In genomic region chr15:35728176-35728938, GRCh38 we compare ENCODE assay signal across 17 cellular contexts.
DNase-seq lines count a peak whose midpoint lies in the region; TF ChIP-seq lines count a peak whose summit lies in the region.
"Had no signal": no experiment of that assay in that cellular context is flagged by ENCODE, and none has a peak within 500 bp of the region (broad histone marks: within the 10 kb centered on the region; RNA-seq: fewer than 3 reads in every experiment).

No MANE protein-coding gene starts in this region.

- no peak overlapping the region for H2BK5ac ChIP-seq in neuronal stem cell (ENCODE audit: low read length)

- H3K27ac ChIP-seq in fibroblast of lung (ENCODE audit: insufficient read depth, low read length) = no peak overlapping the region
- H3K27ac ChIP-seq in neuronal stem cell (replicated peaks; ENCODE audit: low read length) = no peak overlapping the region
- H3K27ac ChIP-seq in WERI-Rb-1 = no peak overlapping the region
- H3K27ac ChIP-seq: BLaER1 treated with 17β-estradiol and CSF1 and Interleukin-3, amounts not matched to agents 10 nM and 100 nM; thyroid gland had no signal

- no peak overlapping the region for H3K14ac ChIP-seq in neuronal stem cell (ENCODE audit: low read length)

- H3K27me3 ChIP-seq in fibroblast of lung (ENCODE audit: control insufficient read depth, insufficient read depth, low read length) = no peaks in the 10 kb centered on the region
- H3K27me3 ChIP-seq in neuronal stem cell (ENCODE audit: control insufficient read depth in 3 of 3, insufficient read depth in 3 of 3, low read depth in 1 of 3, low read length in 3 of 3) = no peaks in the 10 kb centered on the region
- H3K27me3 ChIP-seq in WERI-Rb-1 (ENCODE audit: insufficient read depth, low read depth, severe bottlenecking) = no peaks in the 10 kb centered on the region
- H3K27me3 ChIP-seq: BLaER1 treated with 17β-estradiol and CSF1 and Interleukin-3, amounts not matched to agents 10 nM and 100 nM; thyroid gland had no signal

- no peaks in the 10 kb centered on the region for H3K4me1 Mint-ChIP-seq in activated naive CD8-positive, alpha-beta T cell treated with anti-CD3 and anti-CD28 coated beads for 36 hours
- H3K4me1 Mint-ChIP-seq: activated naive CD8-positive, alpha-beta T cell treated with anti-CD3 and anti-CD28 coated beads, Interleukin-2, amount 10 ng/mL, durations not matched to agents 7 days and 5 days; immature natural killer cell had no signal

- H3K36me3 ChIP-seq in fibroblast of lung (ENCODE audit: control insufficient read depth, insufficient read depth, low read length) (no peaks in the 10 kb centered on the region), neuronal stem cell (replicated peaks in 1 of 2; ENCODE audit: control insufficient read depth in 2 of 2, insufficient read depth in 2 of 2, low read length in 2 of 2) (no peaks in the 10 kb centered on the region), WERI-Rb-1 (no peaks in the 10 kb centered on the region)
- H3K36me3 ChIP-seq: BLaER1 treated with 17β-estradiol and CSF1 and Interleukin-3, amounts not matched to agents 10 nM and 100 nM; thyroid gland had no signal

- no peaks in the 10 kb centered on the region for H3K27me3 Mint-ChIP-seq in activated naive CD8-positive, alpha-beta T cell treated with anti-CD3 and anti-CD28 coated beads for 36 hours
- H3K27me3 Mint-ChIP-seq: activated naive CD8-positive, alpha-beta T cell treated with anti-CD3 and anti-CD28 coated beads, Interleukin-2, amount 10 ng/mL, durations not matched to agents 7 days and 5 days had no signal

- H3K4me1 ChIP-seq in fibroblast of lung (ENCODE audit: control insufficient read depth, extremely low read depth, insufficient read depth, low read length) (no peaks in the 10 kb centered on the region), neuronal stem cell (ENCODE audit: control insufficient read depth in 2 of 2, insufficient read depth in 1 of 2, low read depth in 1 of 2, low read length in 2 of 2) (no peaks in the 10 kb centered on the region)
- H3K4me1 ChIP-seq: BLaER1 treated with 17β-estradiol and CSF1 and Interleukin-3, amounts not matched to agents 10 nM and 100 nM; thyroid gland had no signal

- WGBS in neuronal stem cell (ENCODE audit: extremely low coverage in 2 of 2, insufficient read length in 2 of 2, insufficient replicate concordance in 1 of 2), 2 donors = no CpG with 5 or more reads among the region's 2 CpGs

- no peaks in the 10 kb centered on the region for H3K79me2 ChIP-seq in fibroblast of lung (ENCODE audit: control insufficient read depth, insufficient read depth, low read length)

- H2AFZ ChIP-seq in fibroblast of lung (ENCODE audit: low read length) (no peak overlapping the region), neuronal stem cell (ENCODE audit: low read length) (peak overlapping the region; percentile 56)

- H3K4ac ChIP-seq in neuronal stem cell (ENCODE audit: low read length) = no peak overlapping the region

- H3K4me3 ChIP-seq in fibroblast of lung (replicated peaks in 1 of 4; ENCODE audit: control extremely low read depth in 1 of 4, insufficient read depth in 1 of 4, low read depth in 3 of 4, low read length in 4 of 4) (no peak overlapping the region), neuronal stem cell (ENCODE audit: low read length in 2 of 2) (no peak overlapping the region), WERI-Rb-1 (ENCODE audit: low read depth, low read length) (no peak overlapping the region)
- H3K4me3 ChIP-seq: BLaER1 treated with 17β-estradiol and CSF1 and Interleukin-3, amounts not matched to agents 10 nM and 100 nM; thyroid gland had no signal

- no peak overlapping the region for H3K27ac Mint-ChIP-seq in activated naive CD8-positive, alpha-beta T cell treated with anti-CD3 and anti-CD28 coated beads for 36 hours
- H3K27ac Mint-ChIP-seq: activated naive CD8-positive, alpha-beta T cell treated with anti-CD3 and anti-CD28 coated beads, Interleukin-2, amount 10 ng/mL, durations not matched to agents 7 days and 5 days; effector memory CD8-positive, alpha-beta T cell; HFFc6; immature natural killer cell had no signal

- H2BK15ac ChIP-seq in neuronal stem cell (ENCODE audit: low read length) = no peak overlapping the region

- DNase-seq in DMS79 treated with DMSO at 0.1 percent for 48 hours (lab: John Stamatoyannopoulos, UW) (peak; percentile 15), NCI-H345 (lab: John Stamatoyannopoulos, UW) (peak; percentile 56), fibroblast of lung (ENCODE audit: low read depth in 2 of 2) (peak; percentile 13 to 40), neuronal stem cell (ENCODE audit: low spot score) (no peak), GM03348 (ENCODE audit: low spot score) (no peak), WERI-Rb-1 (no peak)
- no peak for DNase-seq in activated naive CD8-positive, alpha-beta T cell treated with anti-CD3 and anti-CD28 coated beads for 36 hours
- DNase-seq: activated CD4-positive, CD25-positive, alpha-beta regulatory T cell treated with anti-CD3 and anti-CD28 coated beads, Interleukin-2, amount 50 U/mL, for 72 hours; activated CD8-positive, alpha-beta memory T cell treated with anti-CD3 and anti-CD28 coated beads, Interleukin-2, amount 50 U/mL, for 4 hours; activated naive CD8-positive, alpha-beta T cell treated with anti-CD3 and anti-CD28 coated beads, Interleukin-2, amount 10 ng/mL, durations not matched to agents 7 days and 5 days; central memory CD4-positive, alpha-beta T cell; effector memory CD8-positive, alpha-beta T cell; HFFc6; immature natural killer cell; stimulated activated CD4-positive, alpha-beta T cell treated with anti-CD3 and anti-CD28 coated beads, Interleukin-1b, Interleukin-23, amount 100 ng/mL, for 48 hours; thyroid gland had no signal

- no peak overlapping the region for H3K9ac ChIP-seq in fibroblast of lung (ENCODE audit: insufficient read depth, low read length)
- no peak overlapping the region for H3K9ac ChIP-seq in neuronal stem cell (ENCODE audit: low read depth, low read length, poor library complexity)
- H3K9ac ChIP-seq: BLaER1 treated with 17β-estradiol and CSF1 and Interleukin-3, amounts not matched to agents 10 nM and 100 nM had no signal

- no peaks in the 10 kb centered on the region for H3K79me1 ChIP-seq in neuronal stem cell (ENCODE audit: low read depth, low read length)

- no peak overlapping the region for H4K8ac ChIP-seq in neuronal stem cell (ENCODE audit: low read depth, low read length)

- no peak overlapping the region for H3K23ac ChIP-seq in neuronal stem cell (ENCODE audit: low read depth, low read length, poor library complexity)

- H3K9me3 ChIP-seq in fibroblast of lung (ENCODE audit: control insufficient read depth, insufficient read depth, low read depth, low read length) (no peaks in the 10 kb centered on the region), neuronal stem cell (replicated peaks in 1 of 2; ENCODE audit: control insufficient read depth in 2 of 2, insufficient read depth in 1 of 2, low read depth in 1 of 2, low read length in 2 of 2) (no peaks in the 10 kb centered on the region), WERI-Rb-1 (ENCODE audit: severe bottlenecking) (no peaks in the 10 kb centered on the region)
- H3K9me3 ChIP-seq: BLaER1 treated with 17β-estradiol and CSF1 and Interleukin-3, amounts not matched to agents 10 nM and 100 nM; thyroid gland had no signal

- TF ChIP-seq CTCF in fibroblast of lung (conservative IDR thresholded peaks at IDR 0.05 in 1 of 2, IDR thresholded peaks at IDR 0.05 in 1 of 2; ENCODE audit: low read depth in 1 of 2, low read length in 2 of 2) (no peak), WERI-Rb-1 (IDR thresholded peaks at IDR 0.05; ENCODE audit: low read depth, low read length) (no peak)

- no peak overlapping the region for H3K4me3 Mint-ChIP-seq in activated naive CD8-positive, alpha-beta T cell treated with anti-CD3 and anti-CD28 coated beads for 36 hours
- H3K4me3 Mint-ChIP-seq: activated naive CD8-positive, alpha-beta T cell treated with anti-CD3 and anti-CD28 coated beads, Interleukin-2, amount 10 ng/mL, durations not matched to agents 7 days and 5 days; effector memory CD8-positive, alpha-beta T cell; HFFc6; immature natural killer cell had no signal

- no peak overlapping the region for H3K18ac ChIP-seq in neuronal stem cell (ENCODE audit: low read length)

- no peak overlapping the region for H2BK120ac ChIP-seq in neuronal stem cell (ENCODE audit: low read depth, low read length)

- H3K9me3 Mint-ChIP-seq in activated naive CD8-positive, alpha-beta T cell treated with anti-CD3 and anti-CD28 coated beads for 36 hours = no peaks in the 10 kb centered on the region
- H3K9me3 Mint-ChIP-seq: effector memory CD8-positive, alpha-beta T cell; HFFc6 had no signal

- H4K20me1 ChIP-seq in fibroblast of lung (ENCODE audit: control insufficient read depth, extremely low read depth, insufficient read depth, low read length) = no peaks in the 10 kb centered on the region
- H4K20me1 ChIP-seq: BLaER1 treated with 17β-estradiol and CSF1 and Interleukin-3, amounts not matched to agents 10 nM and 100 nM had no signal

- no peak overlapping the region for H2BK12ac ChIP-seq in neuronal stem cell (ENCODE audit: low read length)

- H3K4me2 ChIP-seq in fibroblast of lung (ENCODE audit: extremely low read depth, insufficient read depth, low read length) (no peak overlapping the region), neuronal stem cell (ENCODE audit: insufficient read depth, low read length, poor library complexity, severe bottlenecking) (no peak overlapping the region)
- H3K4me2 ChIP-seq: BLaER1 treated with 17β-estradiol and CSF1 and Interleukin-3, amounts not matched to agents 10 nM and 100 nM had no signal

- H2AK5ac ChIP-seq in neuronal stem cell (ENCODE audit: low read depth, low read length) = no peak overlapping the region

- H3K36me3 Mint-ChIP-seq in activated naive CD8-positive, alpha-beta T cell treated with anti-CD3 and anti-CD28 coated beads for 36 hours = no peaks in the 10 kb centered on the region
- H3K36me3 Mint-ChIP-seq: activated naive CD8-positive, alpha-beta T cell treated with anti-CD3 and anti-CD28 coated beads, Interleukin-2, amount 10 ng/mL, durations not matched to agents 7 days and 5 days; immature natural killer cell had no signal

- no peak overlapping the region for H4K91ac ChIP-seq in neuronal stem cell (ENCODE audit: low read depth, low read length, poor library complexity)

Comparison
In these comparisons a context has a peak if more than half of its experiments do, and no peak if none do; other contexts are left out.
1. DNase-seq: peak in DMS79 treated with DMSO at 0.1 percent for 48 hours (single experiment), NCI-H345 (single experiment) and fibroblast of lung (2 of 2); none in neuronal stem cell (single experiment), activated naive CD8-positive, alpha-beta T cell treated with anti-CD3 and anti-CD28 coated beads for 36 hours (single experiment), GM03348 (single experiment) and WERI-Rb-1 (single experiment).